Comparison of ENCODE assay signal across 20 cellular contexts in the genomic region with DNA sequence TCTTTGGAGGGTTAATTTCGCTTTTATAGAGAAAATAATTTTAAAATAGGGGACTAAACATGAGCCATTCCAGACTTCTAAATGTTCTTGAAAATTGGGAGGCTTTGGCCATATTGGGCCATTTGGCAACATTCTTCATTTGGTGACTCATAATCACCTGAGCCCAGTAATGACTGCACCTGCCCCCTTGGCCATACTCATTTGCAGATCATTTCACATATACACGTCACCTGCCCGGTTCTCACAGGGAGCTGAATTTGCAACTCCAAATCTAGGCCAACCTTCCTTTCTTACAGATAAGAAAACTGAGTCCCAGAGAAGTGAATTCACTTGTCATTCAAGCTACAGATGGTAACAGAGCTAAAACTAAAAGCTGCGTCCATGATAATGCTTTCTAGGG.
"Had no signal": no experiment of that assay in that cellular context is flagged by ENCODE, and none has a peak within 500 bp of the region (broad histone marks: within the 10 kb centered on the region; RNA-seq: fewer than 3 reads in every experiment).

No MANE protein-coding gene starts in this region.

- DNase-seq: activated CD4-positive, alpha-beta T cell treated with anti-CD3 and anti-CD28 coated beads for 4 hours; activated CD8-positive, alpha-beta memory T cell treated with anti-CD3 and anti-CD28 coated beads, Interleukin-2, amount 50 U/mL, for 4 hours; activated CD8-positive, alpha-beta T cell treated with anti-CD3 and anti-CD28 coated beads for 36 hours; activated effector memory CD4-positive, alpha-beta T cell treated with Interleukin-2 at 50 U/mL for 16 hours; activated naive CD4-positive, alpha-beta T cell; amygdala; brain microvascular endothelial cell; Kasumi-1; KBM-7; NCI-H1105 treated with DMSO at 0.1 percent for 48 hours; NCI-H1436 treated with DMSO at 0.1 percent for 48 hours; NCI-H187; NCI-H446; NCI-H524; NCI-H774; PC-3; SHP77 had no signal

- H3K4me3 ChIP-seq: cardiac muscle cell, SJSA1 had no signal

- H3K27me3 ChIP-seq: brain microvascular endothelial cell, cardiac muscle cell, SJSA1 had no signal

- H3K36me3 ChIP-seq: brain microvascular endothelial cell, cardiac muscle cell, SJSA1 had no signal

- H3K4me1 ChIP-seq: SJSA1 had no signal

- H3K27ac ChIP-seq: brain microvascular endothelial cell, cardiac muscle cell, SJSA1 had no signal

- H3K9me3 ChIP-seq: SJSA1 had no signal

- ATAC-seq: activated CD4-positive, CD25-positive, alpha-beta regulatory T cell treated with anti-CD3 and anti-CD28 coated beads, Interleukin-2, amount 50 U/mL, for 24 hours; activated CD8-positive, alpha-beta T cell treated with anti-CD3 and anti-CD28 coated beads for 36 hours; PC-3 had no signal
